In the genomic region with DNA sequence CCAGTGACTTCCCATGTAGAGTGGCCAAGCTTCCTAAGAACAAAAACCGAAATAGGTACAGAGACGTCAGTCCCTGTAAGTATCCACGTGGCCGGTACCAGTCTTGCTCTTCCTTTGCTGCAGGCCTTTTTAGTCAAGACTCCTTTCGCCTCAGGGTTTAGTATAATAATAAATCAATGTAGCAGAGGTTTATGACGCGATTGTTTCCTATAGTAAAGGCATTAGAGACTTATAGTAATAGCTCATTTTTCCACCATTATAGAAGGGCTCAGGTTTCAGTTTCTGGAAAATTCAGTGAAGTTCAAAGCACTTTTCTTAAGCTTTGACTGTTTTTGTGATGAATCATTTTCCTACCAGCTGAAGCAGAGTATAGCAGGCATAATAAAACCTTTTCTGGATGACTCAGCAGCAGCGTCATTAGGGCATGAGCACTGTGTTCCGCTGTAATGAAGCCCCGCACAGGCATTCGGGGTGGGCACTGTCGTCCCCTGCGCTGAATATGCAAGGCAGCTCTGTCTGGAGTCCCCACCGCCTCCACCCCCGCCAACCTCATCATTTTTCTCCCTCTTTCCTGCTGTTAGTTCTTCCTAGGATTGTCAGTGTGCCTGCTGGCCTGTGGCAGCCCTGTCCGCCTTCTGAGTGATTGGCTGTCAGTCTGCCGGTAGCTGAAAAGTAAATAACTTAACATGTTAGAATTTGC, we compare ENCODE assay signal across 8 cellular contexts. TPM values are rescaled to one million over a fixed set of nuclear protein-coding genes. Genes with fewer than 3 reads are reported as not detected.
DNase-seq lines count a peak whose midpoint lies in the region; ATAC-seq and TF ChIP-seq lines count a peak whose summit lies in the region.

No MANE protein-coding gene starts in this region.

- WGBS in upper lobe of left lung, 2 donors: 68 to 75% methylated on average over 17 of the region's 17 CpGs

- H3K36me3 Mint-ChIP-seq in T-helper 17 cell (ENCODE audit: low read depth): peaks cover 11% of the 10 kb centered on the region

- H3K4me3 Mint-ChIP-seq in T-helper 17 cell: peak overlapping the region; percentile 83

- peak overlapping the region; percentile 89 for H3K27ac Mint-ChIP-seq in T-helper 17 cell

- no peaks in the 10 kb centered on the region for H3K27me3 Mint-ChIP-seq in T-helper 17 cell

- TF ChIP-seq CTCF in upper lobe of left lung (IDR thresholded peaks at IDR 0.05): no peak

- peak; percentile 60 for ATAC-seq in GM19351 (IDR thresholded peaks at IDR 0.05; ENCODE audit: unreplicated experiment)
- peak; percentile 24 for ATAC-seq in T-helper 17 cell
- peak; percentile 76 to 77 for ATAC-seq in upper lobe of left lung (ENCODE audit: low FRiP score in 2 of 2)
- no peak for ATAC-seq in GM21423 (IDR thresholded peaks at IDR 0.05; ENCODE audit: unreplicated experiment)

- H3K4me1 Mint-ChIP-seq in T-helper 17 cell: peaks cover 39% of the 10 kb centered on the region

- TF ChIP-seq POLR2A in upper lobe of left lung (IDR thresholded peaks at IDR 0.05) (no peak), erythroblast (IDR thresholded peaks at IDR 0.05; ENCODE audit: low read length) (no peak)

- peak overlapping the region; percentile 71 for H3K27ac ChIP-seq in caudate nucleus (ENCODE audit: low read depth, low read length)
- H3K27ac ChIP-seq in upper lobe of left lung: peak overlapping the region; percentile 76 to 81 (median 80)

- no peaks in the 10 kb centered on the region for H3K27me3 ChIP-seq in upper lobe of left lung

- peaks cover 19 to 50% (median 41%) of the 10 kb centered on the region in 4 donors for H3K4me1 ChIP-seq in upper lobe of left lung

- no peak for TF ChIP-seq EP300 in upper lobe of left lung (IDR thresholded peaks at IDR 0.05)

- peaks cover 5 to 54% (median 19%) of the 10 kb centered on the region in 4 donors for H3K36me3 ChIP-seq in upper lobe of left lung

- DNase-seq in T-helper 17 cell (no peak), caudate nucleus (lab: John Stamatoyannopoulos, UW) (peak in 36 of 61 donors; percentile 10 to 87 (median 42)), non-pigmented ciliary epithelial cell (ENCODE audit: low read depth) (peak; percentile 90), upper lobe of left lung (no peak), erythroblast (lab: John Stamatoyannopoulos, UW) (no peak), NCI-H2029 (lab: John Stamatoyannopoulos, UW) (no peak)

- no peaks in the 10 kb centered on the region for H3K9me3 ChIP-seq in T-helper 17 cell (ENCODE audit: control insufficient read depth, low read length, poor library complexity, severe bottlenecking)
- H3K9me3 ChIP-seq in upper lobe of left lung: no peaks in the 10 kb centered on the region

- H3K4me3 ChIP-seq in upper lobe of left lung: no peak overlapping the region

RNA-seq across cellular contexts. Expression of a gene that starts 51.3 kb away (rescaled TPM):
- total RNA-seq in T-helper 17 cell (10 to 100 TPM; 65.5 to 67.7 TPM), upper lobe of left lung (100 to 1,000 TPM in 3 of 6 donors, 10 to 100 TPM in 3; 75.1 to 137 (median 96.1) TPM)

Comparison
In these comparisons a context has a peak if more than half of its experiments do, and no peak if none do; other contexts are left out.
1. DNase-seq: peak in caudate nucleus (36 of 61) and non-pigmented ciliary epithelial cell (single experiment); none in T-helper 17 cell (0 of 3), upper lobe of left lung (0 of 2), erythroblast (0 of 2) and NCI-H2029 (single experiment).